Comparison of ENCODE assay signal across 8 cellular contexts in genomic region chr17:75153854-75154194, GRCh38. TPM values are rescaled to one million over a fixed set of nuclear protein-coding genes. Genes with fewer than 3 reads are reported as not detected.
A peak's percentile ranks its signal among the peaks of the same experiment; 100 is the strongest.
DNase-seq lines count a peak whose midpoint lies in the region; ATAC-seq lines count a peak whose summit lies in the region.

No MANE protein-coding gene starts in this region.

- ATAC-seq in GM18861 (IDR thresholded peaks at IDR 0.05; ENCODE audit: unreplicated experiment) = peak; percentile 13
- ATAC-seq in activated T-cell treated with anti-CD3 and anti-CD28 coated beads, Interleukin-2, amount 50 U/mL, for 72 hours (replicated peaks in 1 of 2) = peak; percentile 2 to 10

- no peaks in the 10 kb centered on the region for H3K9me3 Mint-ChIP-seq in activated T-cell treated with anti-CD3 and anti-CD28 coated beads, Interleukin-2, amount 50 U/mL, for 72 hours

- H3K36me3 ChIP-seq in BLaER1 = peaks cover 35% of the 10 kb centered on the region
- no peaks in the 10 kb centered on the region for H3K36me3 ChIP-seq in skeletal muscle tissue (ENCODE audit: control insufficient read depth in 3 of 3, insufficient read depth in 3 of 3, low read length in 3 of 3)

- H3K4me2 ChIP-seq in BLaER1 = peak overlapping the region; percentile 84

- H3K27ac ChIP-seq in BLaER1 (peak overlapping the region; percentile 96), skeletal muscle tissue (ENCODE audit: low read depth, low read length) (no peak overlapping the region)

- DNase-seq in HT-29 (ENCODE audit: low spot score) (peak; percentile 38), AG08396 (ENCODE audit: low spot score) (no peak)
- DNase-seq in activated T-cell treated with anti-CD3 and anti-CD28 coated beads, Interleukin-2, amount 50 U/mL, for 72 hours = peak; percentile 29 to 46
- no peak for DNase-seq in activated CD4-positive, CD25-positive, alpha-beta regulatory T cell treated with anti-CD3 and anti-CD28 coated beads, Interleukin-2, amount 50 U/mL, for 72 hours

- H3K4me3 Mint-ChIP-seq in activated T-cell treated with anti-CD3 and anti-CD28 coated beads, Interleukin-2, amount 50 U/mL, for 72 hours = peak overlapping the region; percentile 95 to 96

- peaks cover 55% of the 10 kb centered on the region for H3K4me1 Mint-ChIP-seq in activated T-cell treated with anti-CD3 and anti-CD28 coated beads, Interleukin-2, amount 50 U/mL, for 72 hours (ENCODE audit: low read depth)

- H3K9ac ChIP-seq in BLaER1 = peak overlapping the region; percentile 98
- peak overlapping the region; percentile 82 to 87 (median 82) for H3K9ac ChIP-seq in skeletal muscle tissue (ENCODE audit: low read depth in 1 of 3, low read length in 3 of 3)

- H3K27me3 Mint-ChIP-seq in activated T-cell treated with anti-CD3 and anti-CD28 coated beads, Interleukin-2, amount 50 U/mL, for 72 hours (ENCODE audit: low read depth) = no peaks in the 10 kb centered on the region

- peak overlapping the region; percentile 89 for H3K27ac Mint-ChIP-seq in activated T-cell treated with anti-CD3 and anti-CD28 coated beads, Interleukin-2, amount 50 U/mL, for 72 hours

- peaks cover 53% of the 10 kb centered on the region for H3K4me1 ChIP-seq in BLaER1
- H3K4me1 ChIP-seq in skeletal muscle tissue (ENCODE audit: control insufficient read depth in 3 of 3, insufficient read depth in 3 of 3, low read length in 3 of 3) = peaks cover 16 to 29% (median 23%) of the 10 kb centered on the region in 3 donors

- H3K27me3 ChIP-seq in BLaER1 (no peaks in the 10 kb centered on the region), skeletal muscle tissue (ENCODE audit: control insufficient read depth in 3 of 3, insufficient read depth in 3 of 3, low read length in 3 of 3) (no peaks in the 10 kb centered on the region)

- H3K4me3 ChIP-seq in BLaER1 (peak overlapping the region; percentile 96), iPS-11a (ENCODE audit: low read depth, low read length) (peak overlapping the region; percentile 97), skeletal muscle tissue (ENCODE audit: low read length in 3 of 3) (peak overlapping the region; percentile 79 to 93 (median 86))

- H3K9me3 ChIP-seq in BLaER1 = no peaks in the 10 kb centered on the region
- H3K9me3 ChIP-seq in skeletal muscle tissue (ENCODE audit: control insufficient read depth in 3 of 3, low read length in 3 of 3) = no peaks in the 10 kb centered on the region

- peaks cover 50% of the 10 kb centered on the region for H4K20me1 ChIP-seq in BLaER1

- H3K36me3 Mint-ChIP-seq in activated T-cell treated with anti-CD3 and anti-CD28 coated beads, Interleukin-2, amount 50 U/mL, for 72 hours (ENCODE audit: insufficient read depth in 2 of 2) = peaks cover 5 to 8% of the 10 kb centered on the region in 2 donors

RNA-seq across cellular contexts. Expression of gene JPT1, which starts 0.5 kb away (rescaled TPM):
- total RNA-seq in HT-29 (2014; rRNA removed; shearing (Covaris generic)) = 232 and 245 TPM in 2 replicates
- total RNA-seq in activated T-cell treated with anti-CD3 and anti-CD28 coated beads, Interleukin-2, amount 50 U/mL, for 72 hours = 100 to 1,000 TPM; 162 to 188 TPM
- 109 TPM for total RNA-seq in skeletal muscle tissue

RNA-seq across cellular contexts. Expression of gene NT5C, which starts 22.3 kb away (rescaled TPM):
- 206 and 233 TPM in 2 replicates for total RNA-seq in HT-29 (2014; rRNA removed; shearing (Covaris generic))
- 10 to 100 TPM; 56.5 to 65.9 TPM for total RNA-seq in activated T-cell treated with anti-CD3 and anti-CD28 coated beads, Interleukin-2, amount 50 U/mL, for 72 hours
- total RNA-seq in skeletal muscle tissue = 32.9 TPM

RNA-seq across cellular contexts. Expression of gene SUMO2, which starts 28.9 kb away (rescaled TPM):
- 151 and 169 TPM in 2 replicates for total RNA-seq in HT-29 (2014; rRNA removed; shearing (Covaris generic))
- 100 to 1,000 TPM; 361 to 368 TPM for total RNA-seq in activated T-cell treated with anti-CD3 and anti-CD28 coated beads, Interleukin-2, amount 50 U/mL, for 72 hours
- 62.1 TPM for total RNA-seq in skeletal muscle tissue

RNA-seq across cellular contexts. Expression of gene ARMC7, which starts 44.1 kb away (rescaled TPM):
- total RNA-seq in HT-29 (2014; rRNA removed; shearing (Covaris generic)) = 18.3 and 18.8 TPM in 2 replicates
- total RNA-seq in activated T-cell treated with anti-CD3 and anti-CD28 coated beads, Interleukin-2, amount 50 U/mL, for 72 hours = 10 to 100 TPM; 10.6 to 12.9 TPM
- 1.0 TPM for total RNA-seq in skeletal muscle tissue

RNA-seq across cellular contexts. Expression of gene NUP85, which starts 51.7 kb away (rescaled TPM):
- total RNA-seq in HT-29 (2014; rRNA removed; shearing (Covaris generic)) = 60.3 and 61.7 TPM in 2 replicates
- total RNA-seq in activated T-cell treated with anti-CD3 and anti-CD28 coated beads, Interleukin-2, amount 50 U/mL, for 72 hours = 100 to 1,000 TPM in 1 of 2 donors, 10 to 100 TPM in 1; 88.3 to 114 TPM
- total RNA-seq in skeletal muscle tissue = 22.4 TPM

Comparison
In these comparisons a context has a peak if more than half of its experiments do, and no peak if none do; other contexts are left out.
1. DNase-seq: peak in HT-29 (single experiment) and activated T-cell treated with anti-CD3 and anti-CD28 coated beads, Interleukin-2, amount 50 U/mL, for 72 hours (2 of 2); none in AG08396 (single experiment) and activated CD4-positive, CD25-positive, alpha-beta regulatory T cell treated with anti-CD3 and anti-CD28 coated beads, Interleukin-2, amount 50 U/mL, for 72 hours (single experiment).
2. Peak in every context shown above with its lines, with median percentiles within 50 percentile points of each other: H3K4me3 ChIP-seq.